15 cellular contexts compared by ENCODE assay signal in the genomic region with DNA sequence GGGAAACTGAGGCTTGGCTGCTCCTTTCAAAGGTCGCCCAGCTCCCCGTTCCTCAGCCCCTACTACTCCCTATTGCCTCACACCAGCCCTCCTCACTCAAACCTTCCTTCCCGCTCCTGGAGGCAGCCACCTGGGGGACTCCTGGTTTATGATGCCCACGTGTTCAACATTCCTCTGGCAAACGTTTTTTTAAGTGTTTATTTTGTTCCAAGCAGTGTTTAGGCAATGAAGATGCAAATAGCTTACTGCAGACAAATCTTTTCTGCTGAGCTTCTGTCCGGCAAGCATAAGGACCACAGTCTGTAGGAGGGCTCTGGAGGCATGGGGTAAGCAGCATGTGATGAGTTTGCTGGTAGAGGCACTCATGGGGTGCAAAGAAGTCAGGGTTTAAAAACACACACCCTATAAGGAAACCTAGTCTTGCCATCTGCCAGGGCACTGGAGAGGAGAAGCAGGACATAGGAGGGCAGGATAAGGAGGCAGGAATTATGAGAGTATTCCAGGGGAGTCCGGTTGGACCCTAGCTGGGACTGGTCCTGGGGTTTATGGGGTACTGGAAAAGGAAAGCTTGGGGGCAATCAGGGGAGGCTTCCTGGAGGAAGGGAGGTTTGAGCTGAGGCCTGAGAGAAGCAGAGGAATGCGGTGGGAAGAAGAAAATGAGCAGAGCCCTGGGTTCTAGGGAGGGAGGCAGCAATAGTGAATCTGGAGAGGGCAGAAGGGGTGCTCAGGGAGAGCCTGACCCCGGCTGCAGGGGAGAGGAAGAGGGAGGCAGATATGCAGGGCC.
DNase-seq lines count a peak whose midpoint lies in the region; ATAC-seq and TF ChIP-seq lines count a peak whose summit lies in the region.
"Had no signal": no experiment of that assay in that cellular context is flagged by ENCODE, and none has a peak within 500 bp of the region (broad histone marks: within the 10 kb centered on the region; RNA-seq: fewer than 3 reads in every experiment).

No MANE protein-coding gene starts in this region.

- H3K36me3 ChIP-seq in NT2/D1 (ENCODE audit: insufficient read depth, insufficient read length, low read length) (peaks cover 79% of the 10 kb centered on the region), esophagus muscularis mucosa (peaks cover 0 to 73% (median 44%) of the 10 kb centered on the region in 4 donors)

- 71% methylated on average over 9 of the region's 9 CpGs for WGBS in esophagus muscularis mucosa

- ATAC-seq in Right ventricle myocardium superior (ENCODE audit: poor library complexity) (no peak), left cardiac atrium (no peak), HG03432 (IDR thresholded peaks at IDR 0.05; ENCODE audit: unreplicated experiment) (no peak), HG03442 (IDR thresholded peaks at IDR 0.05; ENCODE audit: unreplicated experiment) (no peak)

- TF ChIP-seq CTCF in esophagus muscularis mucosa (IDR thresholded peaks at IDR 0.05): no peak

- TF ChIP-seq EP300 in esophagus muscularis mucosa (IDR thresholded peaks at IDR 0.05): no peak

- H3K9ac ChIP-seq in NT2/D1 (ENCODE audit: insufficient read length, low read depth): peak overlapping the region; percentile 36

- intact Hi-C loops in Right ventricle myocardium superior (cut with DNase I) (no loop called here), left cardiac atrium (cut with DNase I) (no loop called here), esophagus muscularis mucosa (cut with DNase I) (no loop called here)

- H3K4me3 ChIP-seq in NT2/D1 (ENCODE audit: insufficient read length, low read depth): no peak overlapping the region
- no peak overlapping the region for H3K4me3 ChIP-seq in esophagus muscularis mucosa

- H3K4me1 ChIP-seq in NT2/D1 (ENCODE audit: insufficient read depth, insufficient read length): peaks cover 25% of the 10 kb centered on the region
- peaks cover 34 to 70% (median 48%) of the 10 kb centered on the region in 4 donors for H3K4me1 ChIP-seq in esophagus muscularis mucosa

- H3K9me3 ChIP-seq in NT2/D1 (ENCODE audit: insufficient read depth, low read length): no peaks in the 10 kb centered on the region
- H3K9me3 ChIP-seq in esophagus muscularis mucosa: no peaks in the 10 kb centered on the region
- H3K9me3 ChIP-seq: neutrophil had no signal

- no peaks in the 10 kb centered on the region for H3K27me3 ChIP-seq in NT2/D1 (ENCODE audit: insufficient read depth, insufficient read length)
- H3K27me3 ChIP-seq in esophagus muscularis mucosa: no peaks in the 10 kb centered on the region
- H3K27me3 ChIP-seq: brain microvascular endothelial cell, neutrophil had no signal

- no peak for TF ChIP-seq POLR2A in esophagus muscularis mucosa (IDR thresholded peaks at IDR 0.05; ENCODE audit: low read depth)

- DNase-seq in Right ventricle myocardium superior: peak; percentile 28
- no peak for DNase-seq in left cardiac atrium
- no peak for DNase-seq in NT2/D1 (ENCODE audit: low read depth, low spot score)
- no peak for DNase-seq in esophagus muscularis mucosa (ENCODE audit: extremely low spot score)
- no peak for DNase-seq in D341Med (ENCODE audit: low spot score)
- DNase-seq: activated CD4-positive, alpha-beta T cell treated with anti-CD3 and anti-CD28 coated beads for 4 hours; brain microvascular endothelial cell; DMS79 treated with DMSO at 0.1 percent for 48 hours; effector CD4-positive, alpha-beta T cell; NCI-H2029; NCI-H774 had no signal

- H3K27ac ChIP-seq in esophagus muscularis mucosa (replicated peaks in 1 of 4) (peak overlapping the region in 3 of 4 donors; percentile 5 to 41 (median 13)), temporal lobe (ENCODE audit: low read depth, low read length) (peak overlapping the region; percentile 44)
- H3K27ac ChIP-seq: brain microvascular endothelial cell, neutrophil had no signal
